ENCODE assay signal across 13 cellular contexts in genomic region chr12:68963456-68963859, GRCh38. TPM values are rescaled to one million over a fixed set of nuclear protein-coding genes. Genes with fewer than 3 reads are reported as not detected.
A peak's percentile ranks its signal among the peaks of the same experiment; 100 is the strongest.
DNase-seq lines count a peak whose midpoint lies in the region; ATAC-seq and TF ChIP-seq lines count a peak whose summit lies in the region.
"Had no signal": no experiment of that assay in that cellular context is flagged by ENCODE, and none has a peak within 500 bp of the region (broad histone marks: within the 10 kb centered on the region; RNA-seq: fewer than 3 reads in every experiment).

No MANE protein-coding gene starts in this region.

- ATAC-seq in activated naive CD8-positive, alpha-beta T cell treated with anti-CD3 and anti-CD28 coated beads, Interleukin-2, amount 50 U/mL, for 24 hours: peak; percentile 94
- no peak for ATAC-seq in GM19467 (IDR thresholded peaks at IDR 0.05; ENCODE audit: unreplicated experiment)

- H3K36me3 ChIP-seq in neutrophil (no peaks in the 10 kb centered on the region), testis (ENCODE audit: low read depth, missing control alignments) (no peaks in the 10 kb centered on the region)
- H3K36me3 ChIP-seq: right atrium auricular region had no signal

- H3K4me1 Mint-ChIP-seq in activated naive CD8-positive, alpha-beta T cell treated with anti-CD3 and anti-CD28 coated beads, Interleukin-2, amount 50 U/mL, for 24 hours: peaks cover 58% of the 10 kb centered on the region

- H3K4me3 Mint-ChIP-seq in activated naive CD8-positive, alpha-beta T cell treated with anti-CD3 and anti-CD28 coated beads, Interleukin-2, amount 50 U/mL, for 24 hours: no peak overlapping the region
- H3K4me3 Mint-ChIP-seq: activated naive CD4-positive, alpha-beta T cell treated with anti-CD3 and anti-CD28 coated beads, Interleukin-2, amount 10 ng/mL, durations not matched to agents 7 days and 5 days; IgD-negative memory B cell had no signal

- H3K27ac ChIP-seq in HL-60 (replicated peaks): peak overlapping the region; percentile 81
- H3K27ac ChIP-seq in neutrophil: peak overlapping the region; percentile 73
- no peak overlapping the region for H3K27ac ChIP-seq in testis
- H3K27ac ChIP-seq: 22Rv1, right atrium auricular region had no signal

- H3K27ac Mint-ChIP-seq in activated naive CD8-positive, alpha-beta T cell treated with anti-CD3 and anti-CD28 coated beads, Interleukin-2, amount 50 U/mL, for 24 hours: peak overlapping the region; percentile 86
- H3K27ac Mint-ChIP-seq: activated naive CD4-positive, alpha-beta T cell treated with anti-CD3 and anti-CD28 coated beads, Interleukin-2, amount 10 ng/mL, durations not matched to agents 7 days and 5 days; IgD-negative memory B cell had no signal

- H3K27me3 ChIP-seq in HL-60 (ENCODE audit: insufficient read depth, poor library complexity, severe bottlenecking) (no peaks in the 10 kb centered on the region), neutrophil (no peaks in the 10 kb centered on the region), testis (no peaks in the 10 kb centered on the region)
- H3K27me3 ChIP-seq: right atrium auricular region had no signal

- DNase-seq in SIG-M5 treated with dmso at 0.1 percent for 504 hours (lab: John Stamatoyannopoulos, UW; ENCODE audit: unreplicated experiment) (peak; percentile 89), SIG-M5 (lab: John Stamatoyannopoulos, UW) (no peak), HL-60 (ENCODE audit: low read depth in 1 of 2, low spot score in 1 of 2) (peak; percentile 54 to 74), testis (no peak), NCI-H1417 (lab: John Stamatoyannopoulos, UW) (no peak)
- no peak for DNase-seq in activated naive CD8-positive, alpha-beta T cell treated with anti-CD3 and anti-CD28 coated beads, Interleukin-2, amount 50 U/mL, for 24 hours
- DNase-seq: activated naive CD4-positive, alpha-beta T cell treated with anti-CD3 and anti-CD28 coated beads, Interleukin-2, amount 10 ng/mL, durations not matched to agents 7 days and 5 days; NCI-H2081 treated with DMSO at 0.1 percent for 48 hours had no signal

- H3K9me3 Mint-ChIP-seq in activated naive CD8-positive, alpha-beta T cell treated with anti-CD3 and anti-CD28 coated beads, Interleukin-2, amount 50 U/mL, for 24 hours: peaks cover 25% of the 10 kb centered on the region

- H3K4me3 ChIP-seq in HL-60 (replicated peaks; ENCODE audit: insufficient read depth, low read length) (no peak overlapping the region), neutrophil (ENCODE audit: low read depth in 1 of 2, low read length in 1 of 2) (no peak overlapping the region), testis (no peak overlapping the region)
- H3K4me3 ChIP-seq: right atrium auricular region had no signal

- H3K36me3 Mint-ChIP-seq in activated naive CD8-positive, alpha-beta T cell treated with anti-CD3 and anti-CD28 coated beads, Interleukin-2, amount 50 U/mL, for 24 hours (ENCODE audit: low read depth): peaks cover 18% of the 10 kb centered on the region
- H3K36me3 Mint-ChIP-seq: activated naive CD4-positive, alpha-beta T cell treated with anti-CD3 and anti-CD28 coated beads, Interleukin-2, amount 10 ng/mL, durations not matched to agents 7 days and 5 days had no signal

- peaks cover 29 to 38% of the 10 kb centered on the region in 2 experiments for H3K4me1 ChIP-seq in neutrophil (ENCODE audit: control insufficient read depth in 1 of 2, insufficient read depth in 1 of 2, low read depth in 1 of 2, low read length in 1 of 2)
- H3K4me1 ChIP-seq in testis: peaks cover 3% of the 10 kb centered on the region
- H3K4me1 ChIP-seq: right atrium auricular region had no signal

- intact Hi-C loops in testis (cut with DNase I; ENCODE audit: low total_unique reads): no loop called here

- TF ChIP-seq CTCF in HL-60 (IDR thresholded peaks at IDR 0.05; ENCODE audit: insufficient read depth, low read length) (no peak), neutrophil (IDR thresholded peaks at IDR 0.05) (no peak), testis (IDR thresholded peaks at IDR 0.05) (no peak)

- H3K9me3 ChIP-seq in neutrophil (no peaks in the 10 kb centered on the region), testis (no peaks in the 10 kb centered on the region)
- H3K9me3 ChIP-seq: right atrium auricular region had no signal

- WGBS in testis, 2 donors: 77 to 83% methylated on average over 1 of the region's 1 CpG

- H3K27me3 Mint-ChIP-seq in activated naive CD8-positive, alpha-beta T cell treated with anti-CD3 and anti-CD28 coated beads, Interleukin-2, amount 50 U/mL, for 24 hours: no peaks in the 10 kb centered on the region
- H3K27me3 Mint-ChIP-seq: activated naive CD4-positive, alpha-beta T cell treated with anti-CD3 and anti-CD28 coated beads, Interleukin-2, amount 10 ng/mL, durations not matched to agents 7 days and 5 days; IgD-negative memory B cell had no signal

- no peak for TF ChIP-seq POLR2A in testis (IDR thresholded peaks at IDR 0.05)

RNA-seq across cellular contexts. Expression of gene CPM, which starts 30.5 kb away (rescaled TPM):
- 10 to 100 TPM; 22.5 to 38.0 TPM for total RNA-seq in testis
- polyA plus RNA-seq in testis (ENCODE audit: insufficient read depth, low read depth, low replicate concordance): 9.3 TPM

Comparison
In these comparisons a context has a peak if more than half of its experiments do, and no peak if none do; other contexts are left out.
1. DNase-seq: peak in SIG-M5 treated with dmso at 0.1 percent for 504 hours (single experiment) and HL-60 (2 of 2); none in SIG-M5 (single experiment), activated naive CD8-positive, alpha-beta T cell treated with anti-CD3 and anti-CD28 coated beads, Interleukin-2, amount 50 U/mL, for 24 hours (single experiment), testis (single experiment) and NCI-H1417 (0 of 3).
2. H3K27ac ChIP-seq: peak in HL-60 (single experiment) and neutrophil (single experiment); none in testis (0 of 2).